8 cellular contexts compared by ENCODE assay signal in genomic region chr1:43367904-43368645, GRCh38. TPM values are rescaled to one million over a fixed set of nuclear protein-coding genes. Genes with fewer than 3 reads are reported as not detected.
DNase-seq lines count a peak whose midpoint lies in the region; ATAC-seq and TF ChIP-seq lines count a peak whose summit lies in the region.

Gene ELOVL1 (minus strand): TSS chr1:43368011. CDS start chr1:43365609, 2,402 bp downstream.

- H3K4me1 Mint-ChIP-seq in T-cell, result peaks cover 42 to 48% (median 44%) of the 10 kb centered on the region in 3 donors

- TF ChIP-seq CTCF in GM12875 (IDR thresholded peaks at IDR 0.05; ENCODE audit: borderline replicate concordance, insufficient read depth, low read depth, low read length) (peak; percentile 30; the same call in 1 of the 2 replicates), adrenal gland (IDR thresholded peaks at IDR 0.05) (peak in 3 of 6 experiments; percentile 2 to 9 (median 7)), psoas muscle (IDR thresholded peaks at IDR 0.05) (peak; percentile 19)

- CTCF ChIA-PET in T-cell (lab: Charles Lee), result interaction anchor here (0.6 to 0.9 kb wide), 3 partner anchors 9 to 46 kb away, joined by 3 to 4 read pairs (median 3); partner anchors contain the start of gene CDC20 (in 1 of the 2)

- H3K9me3 Mint-ChIP-seq in T-cell, result no peaks in the 10 kb centered on the region

- POLR2A ChIA-PET in T-cell (lab: Charles Lee), result interaction anchor here in 1 of 2 donors (0.6 kb wide), 2 partner anchors 24 to 548 kb away, joined by 3 to 5 read pairs; no protein-coding TSS in a partner anchor

- ATAC-seq in HG02798 (IDR thresholded peaks at IDR 0.05; ENCODE audit: poor library complexity, unreplicated experiment) (peak; percentile 82), T-cell (replicated peaks in 1 of 4) (peak; percentile 78 to 86 (median 84)), left cardiac atrium (peak; percentile 95), psoas muscle (peak; percentile 95 to 97 (median 95))

- peak; percentile 86 for DNase-seq in NCI-H146 (lab: John Stamatoyannopoulos, UW)
- peak; percentile 47 to 90 (median 66) for DNase-seq in T-cell
- DNase-seq in adrenal gland, result peak; percentile 91 to 94 (median 93)
- DNase-seq in left cardiac atrium, result peak; percentile 95
- DNase-seq in psoas muscle, result peak; percentile 94 to 96

- peaks cover 19% of the 10 kb centered on the region for H3K36me3 Mint-ChIP-seq in T-cell

- H3K9me3 ChIP-seq in adrenal gland (replicated peaks in 1 of 3) (no peaks in the 10 kb centered on the region), psoas muscle (no peaks in the 10 kb centered on the region)

- H3K4me1 ChIP-seq in adrenal gland (replicated peaks in 1 of 2) (peaks cover 15 to 27% of the 10 kb centered on the region in 2 donors), psoas muscle (peaks cover 14% of the 10 kb centered on the region), urinary bladder (ENCODE audit: insufficient read depth) (no peaks in the 10 kb centered on the region)

- H3K27ac ChIP-seq in adrenal gland (peak within 1 kb of the TSS; percentile 48 to 93 (median 90)), psoas muscle (peak within 1 kb of the TSS; percentile 94), urinary bladder (ENCODE audit: low read depth) (peak within 1 kb of the TSS; percentile 95)

- H3K36me3 ChIP-seq in adrenal gland (replicated peaks in 1 of 2), result peaks cover 0 to 24% of the 10 kb centered on the region in 2 donors
- H3K36me3 ChIP-seq in psoas muscle (ENCODE audit: insufficient read depth in 1 of 2, low read depth in 1 of 2), result peaks cover 6 to 31% of the 10 kb centered on the region in 2 donors
- H3K36me3 ChIP-seq in urinary bladder (ENCODE audit: insufficient read depth), result peaks cover 2% of the 10 kb centered on the region

- WGBS in adrenal gland, 4 donors, result 0 to 3% (median 0%) methylated on average over 7 to 58 of the region's 58 CpGs
- 0 to 1% (median 0%) methylated on average over 31 to 58 of the region's 58 CpGs for WGBS in psoas muscle, 3 donors
- WGBS in urinary bladder, result under 1% methylated on average over 58 of the region's 58 CpGs

- no peaks in the 10 kb centered on the region for H3K27me3 Mint-ChIP-seq in T-cell

- peak within 1 kb of the TSS; percentile 91 for H3K4me3 ChIP-seq in GM12875 (ENCODE audit: low read depth, low read length)
- peak within 1 kb of the TSS; percentile 45 to 94 (median 54) for H3K4me3 ChIP-seq in adrenal gland
- peak within 1 kb of the TSS; percentile 81 for H3K4me3 ChIP-seq in psoas muscle
- peak within 1 kb of the TSS; percentile 87 for H3K4me3 ChIP-seq in urinary bladder (ENCODE audit: low read depth, low read length)

- TF ChIP-seq POLR2A in adrenal gland (IDR thresholded peaks at IDR 0.05), result peak; percentile 61 to 89

- H3K27me3 ChIP-seq in adrenal gland, result no peaks in the 10 kb centered on the region
- H3K27me3 ChIP-seq in psoas muscle (ENCODE audit: insufficient read depth in 3 of 3, low read length in 2 of 3), result no peaks in the 10 kb centered on the region

- intact Hi-C loops in adrenal gland (cut with DNase I), result no loop called here
- intact Hi-C loops in left cardiac atrium (cut with DNase I), result no loop called here
- intact Hi-C loops in psoas muscle (cut with DNase I), result loop anchor here in 1 of 2 donors (5.0 kb wide), 1 partner anchor 141 kb away; no protein-coding TSS in a partner anchor

- peak within 1 kb of the TSS; percentile 96 to 98 for H3K27ac Mint-ChIP-seq in T-cell

- H3K4me3 Mint-ChIP-seq in T-cell, result peak within 1 kb of the TSS; percentile 83 to 97 (median 94)

RNA-seq across cellular contexts. Expression of gene ELOVL1, which starts in this region (rescaled TPM):
- 10 to 100 TPM; 32.3 to 49.2 (median 45.1) TPM for total RNA-seq in T-cell
- 100 to 1,000 TPM in 1 of 8 donors, 10 to 100 TPM in 7; 24.9 to 108 (median 63.8) TPM for total RNA-seq in adrenal gland
- 100 to 1,000 TPM in 1 of 3 donors, 10 to 100 TPM in 2; 33.6 to 242 (median 64.2) TPM for polyA plus RNA-seq in adrenal gland
- total RNA-seq in left cardiac atrium, result 10 to 100 TPM; 35.9 to 49.4 TPM
- total RNA-seq in psoas muscle, result 10 to 100 TPM; 15.9 to 19.2 (median 17.6) TPM
- 10 to 100 TPM; 28.1 to 68.1 (median 39.2) TPM for polyA plus RNA-seq in psoas muscle
- total RNA-seq in urinary bladder, result 28.1 TPM
- polyA plus RNA-seq in urinary bladder, result 108 TPM

Comparison
In these comparisons a context has a peak if more than half of its experiments do, and no peak if none do; other contexts are left out.
1. Peak in every context shown above with its lines: DNase-seq, ATAC-seq, H3K4me3 ChIP-seq and H3K27ac ChIP-seq.